ENCODE assay signal across 16 cellular contexts in the genomic region with DNA sequence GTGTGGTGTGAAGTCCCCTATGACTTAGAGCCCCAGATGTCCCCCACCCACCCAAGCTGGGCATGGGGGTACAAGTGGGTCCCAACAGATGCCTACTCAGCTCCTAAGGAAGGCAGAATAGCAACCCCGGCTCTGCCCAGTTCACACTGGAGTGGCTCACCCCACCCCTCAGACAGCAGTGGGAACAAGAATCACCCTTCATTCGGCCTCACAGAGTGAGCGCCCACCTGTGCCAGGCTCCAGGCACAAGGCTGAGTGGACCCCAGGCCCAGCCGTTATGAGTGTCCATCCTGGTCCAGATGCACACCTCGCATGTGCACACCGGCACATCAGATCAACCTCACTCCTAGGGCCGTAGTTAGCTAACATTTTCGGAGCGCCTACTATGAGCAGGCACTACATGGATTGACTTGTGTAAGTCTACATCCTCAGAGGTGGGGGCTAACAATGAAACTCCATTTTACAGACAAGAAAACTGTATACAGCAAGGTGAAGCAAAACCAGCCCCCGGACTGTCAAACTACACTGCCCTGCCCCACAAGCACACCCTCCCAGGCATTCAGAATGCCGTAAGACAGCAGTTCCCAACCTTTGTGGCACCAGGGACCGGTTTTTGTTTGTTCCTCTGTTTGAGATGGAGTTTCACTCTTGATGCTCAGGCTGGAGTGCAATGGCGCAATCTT. TPM values are rescaled to one million over a fixed set of nuclear protein-coding genes. Genes with fewer than 3 reads are reported as not detected.
DNase-seq lines count a peak whose midpoint lies in the region; ATAC-seq and TF ChIP-seq lines count a peak whose summit lies in the region.
"Had no signal": no experiment of that assay in that cellular context is flagged by ENCODE, and none has a peak within 500 bp of the region (broad histone marks: within the 10 kb centered on the region; RNA-seq: fewer than 3 reads in every experiment).

No MANE protein-coding gene starts in this region.

- H3K4me1 Mint-ChIP-seq in activated T-helper 17 cell treated with anti-CD3 and anti-CD28 coated beads, Interleukin-2, amount 50 U/mL, for 72 hours = no peaks in the 10 kb centered on the region
- H3K4me1 Mint-ChIP-seq in stimulated activated memory B cell treated with anti-CD40 and anti-IgM and Interleukin-4, amounts not matched to agents 10 μg/mL and 1 μg/mL and 100 μg/mL, for 72 hours = peaks cover 64% of the 10 kb centered on the region

- peak overlapping the region; percentile 93 for H3K4me3 Mint-ChIP-seq in activated T-helper 17 cell treated with anti-CD3 and anti-CD28 coated beads, Interleukin-2, amount 50 U/mL, for 72 hours
- H3K4me3 Mint-ChIP-seq in stimulated activated memory B cell treated with anti-CD40 and anti-IgM and Interleukin-4, amounts not matched to agents 10 μg/mL and 1 μg/mL and 100 μg/mL, for 72 hours = no peak overlapping the region

- in situ Hi-C loops in G401 (cut with HindIII; ENCODE audit: low sequenced_read_pairs) = no loop called here

- no peak for ATAC-seq in Right ventricle myocardium inferior
- no peak for ATAC-seq in activated T-helper 17 cell treated with anti-CD3 and anti-CD28 coated beads, Interleukin-2, amount 50 U/mL, for 72 hours (replicated peaks)
- ATAC-seq in stimulated activated memory B cell treated with anti-CD40 and anti-IgM and Interleukin-4, amounts not matched to agents 10 μg/mL and 1 μg/mL and 100 μg/mL, for 72 hours = no peak
- ATAC-seq: left lobe of liver had no signal

- H3K27ac Mint-ChIP-seq in activated T-helper 17 cell treated with anti-CD3 and anti-CD28 coated beads, Interleukin-2, amount 50 U/mL, for 72 hours = no peak overlapping the region
- peak overlapping the region; percentile 96 for H3K27ac Mint-ChIP-seq in stimulated activated memory B cell treated with anti-CD40 and anti-IgM and Interleukin-4, amounts not matched to agents 10 μg/mL and 1 μg/mL and 100 μg/mL, for 72 hours

- TF ChIP-seq POLR2A in GM18526 (IDR thresholded peaks at IDR 0.05; ENCODE audit: extremely low read depth, insufficient read length) = peak; percentile 26

- peaks cover 43% of the 10 kb centered on the region for H3K36me3 Mint-ChIP-seq in activated T-helper 17 cell treated with anti-CD3 and anti-CD28 coated beads, Interleukin-2, amount 50 U/mL, for 72 hours (ENCODE audit: low read depth)
- H3K36me3 Mint-ChIP-seq in stimulated activated memory B cell treated with anti-CD40 and anti-IgM and Interleukin-4, amounts not matched to agents 10 μg/mL and 1 μg/mL and 100 μg/mL, for 72 hours = peaks cover 27% of the 10 kb centered on the region

- intact Hi-C loops in Right ventricle myocardium inferior (cut with DNase I) = no loop called here
- intact Hi-C loops in cardiac septum (cut with DNase I) = no loop called here

- no peaks in the 10 kb centered on the region for H3K9me3 Mint-ChIP-seq in activated T-helper 17 cell treated with anti-CD3 and anti-CD28 coated beads, Interleukin-2, amount 50 U/mL, for 72 hours
- H3K9me3 Mint-ChIP-seq in stimulated activated memory B cell treated with anti-CD40 and anti-IgM and Interleukin-4, amounts not matched to agents 10 μg/mL and 1 μg/mL and 100 μg/mL, for 72 hours = no peaks in the 10 kb centered on the region

- H3K27me3 Mint-ChIP-seq in activated T-helper 17 cell treated with anti-CD3 and anti-CD28 coated beads, Interleukin-2, amount 50 U/mL, for 72 hours = no peaks in the 10 kb centered on the region
- H3K27me3 Mint-ChIP-seq in stimulated activated memory B cell treated with anti-CD40 and anti-IgM and Interleukin-4, amounts not matched to agents 10 μg/mL and 1 μg/mL and 100 μg/mL, for 72 hours = no peaks in the 10 kb centered on the region
- H3K27me3 Mint-ChIP-seq: B cell had no signal

- DNase-seq in Right ventricle myocardium inferior (ENCODE audit: missing footprints) (peak; percentile 35), cardiac septum (ENCODE audit: low spot score) (no peak), HuH-7.5 (ENCODE audit: low spot score) (no peak), G401 (ENCODE audit: low spot score) (no peak)
- DNase-seq: amygdala, foreskin fibroblast, H7, NCI-H1694 treated with DMSO at 0.1 percent for 48 hours, NCI-H446 treated with DMSO at 0.1 percent for 48 hours, SHP77 had no signal

RNA-seq across cellular contexts. Expression of gene ASTL, which starts 2.8 kb away (rescaled TPM):
- total RNA-seq in Right ventricle myocardium inferior = not detected
- not detected for total RNA-seq in cardiac septum
- 1 to 10 TPM in 1 of 2 donors, under 1 TPM in 1; 0.93 to 6.9 TPM for total RNA-seq in activated T-helper 17 cell treated with anti-CD3 and anti-CD28 coated beads, Interleukin-2, amount 50 U/mL, for 72 hours
- 2.6 TPM in 1 of 2 replicates, not detected in the other for total RNA-seq in G401 (2014; rRNA removed; shearing (Covaris generic))
- total RNA-seq: cerebellum, H7, left lobe of liver had no signal

RNA-seq across cellular contexts. Expression of gene DUSP2, which starts 4.2 kb away (rescaled TPM):
- total RNA-seq in Right ventricle myocardium inferior (1.3 TPM), cardiac septum (1.3 TPM)
- 100 to 1,000 TPM in 1 of 2 donors, 10 to 100 TPM in 1; 82.0 to 379 TPM for total RNA-seq in activated T-helper 17 cell treated with anti-CD3 and anti-CD28 coated beads, Interleukin-2, amount 50 U/mL, for 72 hours
- total RNA-seq in G401 (2014; rRNA removed; shearing (Covaris generic)) = 37.2 and 44.4 TPM in 2 replicates

RNA-seq across cellular contexts. Expression of gene ADRA2B, which starts 24.7 kb away (rescaled TPM):
- total RNA-seq in Right ventricle myocardium inferior (6.9 TPM), cardiac septum (5.5 TPM)
- 1 to 10 TPM in 1 of 2 donors, under 1 TPM in 1; 0.09 to 1.3 TPM for total RNA-seq in activated T-helper 17 cell treated with anti-CD3 and anti-CD28 coated beads, Interleukin-2, amount 50 U/mL, for 72 hours
- 0.37 TPM in 1 of 2 replicates, not detected in the other for total RNA-seq in G401 (2014; rRNA removed; shearing (Covaris generic))
- total RNA-seq: cerebellum had no signal

Comparison
In these comparisons a context has a peak if more than half of its experiments do, and no peak if none do; other contexts are left out.
1. RNA of gene DUSP2, which starts 4.2 kb away (total RNA-seq): 82.0 to 379 TPM in activated T-helper 17 cell treated with anti-CD3 and anti-CD28 coated beads, Interleukin-2, amount 50 U/mL, for 72 hours and 37.2 to 44.4 TPM in G401; 1.3 TPM in Right ventricle myocardium inferior (single experiment) and 1.3 TPM in cardiac septum (single experiment); every median in the first group is over 10 times any median in the second.